Comparison of ENCODE assay signal across 21 cellular contexts in genomic region chr1:37250371-37250770, GRCh38.
"Had no signal": no experiment of that assay in that cellular context is flagged by ENCODE, and none has a peak within 500 bp of the region (broad histone marks: within the 10 kb centered on the region; RNA-seq: fewer than 3 reads in every experiment).

No MANE protein-coding gene starts in this region.

- H3K4me3 ChIP-seq: coronary artery, gastroesophageal sphincter, mucosa of descending colon, psoas muscle, right lobe of liver, tibial artery, upper lobe of left lung, uterus had no signal

- DNase-seq: effector CD4-positive, alpha-beta T cell; endodermal cell; erythroblast; foreskin fibroblast; glutamatergic neuron; mucosa of descending colon; naive thymus-derived CD8-positive, alpha-beta T cell; psoas muscle; retina; right lobe of liver; stimulated activated CD4-positive, alpha-beta T cell treated with anti-CD3 and anti-CD28 coated beads, Interleukin-4, amount 100 ng/mL, for 1 hour; stimulated activated CD8-positive, alpha-beta memory T cell treated with anti-CD3 and anti-CD28 coated beads, Interleukin-4, amount 100 ng/mL, for 48 hours; stimulated activated naive CD8-positive, alpha-beta T cell treated with anti-CD3 and anti-CD28 coated beads, Interleukin-15, Interleukin-2, amounts not matched to agents 100 U/mL and 50 U/mL, for 24 hours; tibial artery; upper lobe of left lung; uterus had no signal

- FAIRE-seq: endothelial cell of umbilical vein had no signal

- H3K9me3 ChIP-seq: gastroesophageal sphincter, mucosa of descending colon, neutrophil, psoas muscle, right lobe of liver, tibial artery, upper lobe of left lung, uterus had no signal

- H3K36me3 ChIP-seq: gastroesophageal sphincter, neutrophil, right lobe of liver, tibial artery, upper lobe of left lung, uterus had no signal

- H3K27ac ChIP-seq: coronary artery, gastroesophageal sphincter, neutrophil, psoas muscle, right lobe of liver, tibial artery, upper lobe of left lung, uterus had no signal

- ATAC-seq: gastroesophageal sphincter; mucosa of descending colon; naive thymus-derived CD8-positive, alpha-beta T cell; psoas muscle; right lobe of liver; stimulated activated effector memory CD8-positive, alpha-beta T cell treated with anti-CD3 and anti-CD28 coated beads, Interleukin-12 subunit alpha, Interleukin-12 subunit beta, amount 100 ng/mL, for 72 hours; stimulated activated naive CD8-positive, alpha-beta T cell treated with anti-CD3 and anti-CD28 coated beads, Interleukin-15, Interleukin-2, amounts not matched to agents 100 U/mL and 50 U/mL, for 24 hours had no signal

- H3K4me1 ChIP-seq: gastroesophageal sphincter, psoas muscle, right lobe of liver, tibial artery, upper lobe of left lung, uterus had no signal

- H3K27me3 ChIP-seq: right lobe of liver, upper lobe of left lung, uterus had no signal
